ENCODE assay signal across 8 cellular contexts in genomic region chr2:37832590-37833197, GRCh38.
A peak's percentile ranks its signal among the peaks of the same experiment; 100 is the strongest.
DNase-seq lines count a peak whose midpoint lies in the region; FAIRE-seq and TF ChIP-seq lines count a peak whose summit lies in the region.

No MANE protein-coding gene starts in this region.

- intact Hi-C loops in stomach (cut with DNase I; ENCODE audit: low total_unique reads) = loop anchor here (5.0 kb wide), 1 partner anchor 420 kb away; no protein-coding TSS in a partner anchor

- H3K4me3 ChIP-seq in LNCaP clone FGC (ENCODE audit: low read depth, low read length) (no peak overlapping the region), neural progenitor cell (no peak overlapping the region), stomach (no peak overlapping the region)

- no peak overlapping the region for H3K4me2 ChIP-seq in neural progenitor cell

- H3K9me3 Mint-ChIP-seq in activated T-cell treated with anti-CD3 and anti-CD28 coated beads, Interleukin-2, amount 50 U/mL, for 24 hours = no peaks in the 10 kb centered on the region
- peaks cover 11% of the 10 kb centered on the region for H3K9me3 Mint-ChIP-seq in neural progenitor cell

- no peak overlapping the region for H3K4me3 Mint-ChIP-seq in activated T-cell treated with anti-CD3 and anti-CD28 coated beads, Interleukin-2, amount 50 U/mL, for 24 hours
- H3K4me3 Mint-ChIP-seq in neural progenitor cell = no peak overlapping the region

- FAIRE-seq in RCC 7860 (lab: Jason Lieb, UNC) = peak; percentile 74

- no peaks in the 10 kb centered on the region for H3K9me3 ChIP-seq in neural progenitor cell (ENCODE audit: low read depth)
- H3K9me3 ChIP-seq in stomach = no peaks in the 10 kb centered on the region

- H3K36me3 ChIP-seq in neural progenitor cell (no peaks in the 10 kb centered on the region), stomach (no peaks in the 10 kb centered on the region)

- H3K4me1 ChIP-seq in neural progenitor cell (peaks cover 9% of the 10 kb centered on the region), stomach (peaks cover 0 to 23% (median 6%) of the 10 kb centered on the region in 4 donors)

- no peaks in the 10 kb centered on the region for H3K27me3 Mint-ChIP-seq in activated T-cell treated with anti-CD3 and anti-CD28 coated beads, Interleukin-2, amount 50 U/mL, for 24 hours
- H3K27me3 Mint-ChIP-seq in neural progenitor cell (ENCODE audit: insufficient read depth, low read depth) = peaks cover 26% of the 10 kb centered on the region

- H3F3A ChIP-seq in neural progenitor cell (ENCODE audit: low read depth) = no peaks in the 10 kb centered on the region

- 24 to 36% (median 25%) methylated on average over 3 of the region's 3 CpGs for WGBS in stomach, 5 donors

- H3K27ac ChIP-seq in neural progenitor cell (no peak overlapping the region), stomach (no peak overlapping the region)

- H3K9ac ChIP-seq in neural progenitor cell = no peak overlapping the region

- H3K27ac Mint-ChIP-seq in activated T-cell treated with anti-CD3 and anti-CD28 coated beads, Interleukin-2, amount 50 U/mL, for 24 hours = peak overlapping the region; percentile 93
- no peak overlapping the region for H3K27ac Mint-ChIP-seq in neural progenitor cell

- no peaks in the 10 kb centered on the region for H3K27me3 ChIP-seq in neural progenitor cell
- H3K27me3 ChIP-seq in stomach = no peaks in the 10 kb centered on the region

- TF ChIP-seq POLR2A in stomach (IDR thresholded peaks at IDR 0.05) = no peak

- no peaks in the 10 kb centered on the region for H3K36me3 Mint-ChIP-seq in activated T-cell treated with anti-CD3 and anti-CD28 coated beads, Interleukin-2, amount 50 U/mL, for 24 hours (ENCODE audit: low read depth)
- no peaks in the 10 kb centered on the region for H3K36me3 Mint-ChIP-seq in neural progenitor cell

- no peaks in the 10 kb centered on the region for H3K79me2 ChIP-seq in neural progenitor cell (ENCODE audit: low read depth)

- H4K20me1 ChIP-seq in neural progenitor cell (ENCODE audit: low read depth) = no peaks in the 10 kb centered on the region

- DNase-seq in AG20443 (ENCODE audit: low spot score) (peak; percentile 76), GM19240 (ENCODE audit: insufficient read length, low spot score) (peak; percentile 59), LNCaP clone FGC (ENCODE audit: low read depth) (peak; percentile 38), RCC 7860 (ENCODE audit: low spot score) (peak; percentile 70), fibroblast of peridontal ligament (ENCODE audit: extremely low read depth) (peak; percentile 88), neural progenitor cell (ENCODE audit: low spot score) (peak; percentile 88), stomach (peak; percentile 93)
- DNase-seq in activated T-cell treated with anti-CD3 and anti-CD28 coated beads, Interleukin-2, amount 50 U/mL, for 24 hours = peak; percentile 84

- TF ChIP-seq CTCF in LNCaP clone FGC (IDR thresholded peaks at IDR 0.05; ENCODE audit: control insufficient read depth, extremely low read depth, insufficient read depth) = peak; percentile 84
- TF ChIP-seq CTCF in neural progenitor cell (IDR thresholded peaks at IDR 0.05) = peak; percentile 88
- peak in 5 of 7 experiments; percentile 62 to 95 (median 80) for TF ChIP-seq CTCF in stomach (IDR thresholded peaks at IDR 0.05)

- no peak for TF ChIP-seq EP300 in stomach (IDR thresholded peaks at IDR 0.05)

- H3K4me1 Mint-ChIP-seq in activated T-cell treated with anti-CD3 and anti-CD28 coated beads, Interleukin-2, amount 50 U/mL, for 24 hours (ENCODE audit: low read depth) = peaks cover 50% of the 10 kb centered on the region
- peaks cover 26% of the 10 kb centered on the region for H3K4me1 Mint-ChIP-seq in neural progenitor cell

- H2AFZ ChIP-seq in neural progenitor cell (replicated peaks) = peak overlapping the region; percentile 47

Comparison
In these comparisons a context has a peak if more than half of its experiments do, and no peak if none do; other contexts are left out.
1. DNase-seq: peak in every context shown above with its lines; median percentile 93 in stomach; 88 in fibroblast of peridontal ligament; 88 in neural progenitor cell; 84 in activated T-cell treated with anti-CD3 and anti-CD28 coated beads, Interleukin-2, amount 50 U/mL, for 24 hours; 76 in AG20443; 70 in RCC 7860; 59 in GM19240; 38 in LNCaP clone FGC.